Comparison of ENCODE assay signal across 11 cellular contexts in genomic region chr2:207121784-207122183, GRCh38. TPM values are rescaled to one million over a fixed set of nuclear protein-coding genes. Genes with fewer than 3 reads are reported as not detected.
DNase-seq lines count a peak whose midpoint lies in the region; TF ChIP-seq lines count a peak whose summit lies in the region.
"Had no signal": no experiment of that assay in that cellular context is flagged by ENCODE, and none has a peak within 500 bp of the region (broad histone marks: within the 10 kb centered on the region; RNA-seq: fewer than 3 reads in every experiment).

No MANE protein-coding gene starts in this region.

- H2BK15ac ChIP-seq in mesenchymal stem cell (ENCODE audit: low read depth, poor library complexity, severe bottlenecking): no peak overlapping the region

- peaks cover 16% of the 10 kb centered on the region for H3K4me1 ChIP-seq in mesenchymal stem cell (ENCODE audit: control insufficient read depth, insufficient read depth, low read depth, low read length)

- H3K27me3 ChIP-seq in AG04450 (ENCODE audit: control insufficient read depth, insufficient read depth, low read length) (no peaks in the 10 kb centered on the region), mesenchymal stem cell (ENCODE audit: control insufficient read depth in 1 of 2, insufficient read depth in 1 of 2, low read length in 2 of 2) (no peaks in the 10 kb centered on the region)
- H3K27me3 ChIP-seq: uterus had no signal

- no peak overlapping the region for H3K9ac ChIP-seq in mesenchymal stem cell (ENCODE audit: low read length)

- no peak overlapping the region for H2AFZ ChIP-seq in mesenchymal stem cell (ENCODE audit: low read depth, low read length)

- no peak overlapping the region for H2BK120ac ChIP-seq in mesenchymal stem cell (ENCODE audit: low read depth, low read length)

- H3K36me3 ChIP-seq in mesenchymal stem cell (ENCODE audit: control insufficient read depth in 1 of 2, insufficient read depth in 2 of 2, low read depth in 1 of 2, low read length in 2 of 2): peaks cover 12 to 53% of the 10 kb centered on the region in 2 experiments
- H3K36me3 ChIP-seq: uterus had no signal

- CTCF ChIA-PET in AG04450 (lab: Charles Lee): interaction anchor here (0.7 kb wide), 1 partner anchor 431 kb away, joined by 4 read pairs; no protein-coding TSS in a partner anchor

- POLR2A ChIA-PET in AG04450 (lab: Yijun Ruan, JAX): no interaction called here

- no peak overlapping the region for H2BK12ac ChIP-seq in mesenchymal stem cell (ENCODE audit: low read length in 2 of 2)

- H3K9me3 ChIP-seq in AG04450 (ENCODE audit: control insufficient read depth, insufficient read depth, low read length): peaks cover 2% of the 10 kb centered on the region; the same call in 1 of the 2 replicates
- no peaks in the 10 kb centered on the region for H3K9me3 ChIP-seq in mesenchymal stem cell (ENCODE audit: control insufficient read depth, low read length)
- H3K9me3 ChIP-seq: uterus had no signal

- H4K91ac ChIP-seq in mesenchymal stem cell (ENCODE audit: low read length): no peak overlapping the region

- DNase-seq in AG04450 (ENCODE audit: low read depth, low spot score) (peak; percentile 39), HT1080 (ENCODE audit: low read depth) (peak; percentile 89), coronary artery (ENCODE audit: low spot score) (no peak), mesenchymal stem cell (peak; percentile 85), NCI-H2107 treated with DMSO at 0.1 percent for 48 hours (lab: John Stamatoyannopoulos, UW; ENCODE audit: unreplicated experiment) (no peak), HT-29 (ENCODE audit: low spot score) (no peak), NCI-H1417 treated with DMSO at 0.1 percent for 48 hours (lab: John Stamatoyannopoulos, UW) (no peak), SK-N-DZ (ENCODE audit: low spot score) (no peak)
- DNase-seq: activated naive CD4-positive, alpha-beta T cell treated with anti-CD3 and anti-CD28 coated beads, Interleukin-2, amount 10 ng/mL, durations not matched to agents 7 days and 5 days; T1000; uterus had no signal

- H3K4me2 ChIP-seq in mesenchymal stem cell (ENCODE audit: low read length, poor library complexity, severe bottlenecking): no peak overlapping the region

- H3K79me1 ChIP-seq in mesenchymal stem cell (replicated peaks; ENCODE audit: low read length, poor library complexity, severe bottlenecking): peaks cover 10% of the 10 kb centered on the region

- WGBS in mesenchymal stem cell: 0% methylated on average over 1 of the region's 1 CpG

- TF ChIP-seq CTCF in AG04450 (IDR thresholded peaks at IDR 0.05; ENCODE audit: low read depth, low read length) (no peak), coronary artery (IDR thresholded peaks at IDR 0.05) (no peak)

- H3K23ac ChIP-seq in mesenchymal stem cell (ENCODE audit: low read length in 2 of 2): no peak overlapping the region

- H3K27ac ChIP-seq in AG04450 (ENCODE audit: low read depth, low read length) (peak overlapping the region; percentile 60), coronary artery (peak overlapping the region in 1 of 2 donors; percentile 59), mesenchymal stem cell (ENCODE audit: low read length, poor library complexity, severe bottlenecking) (peak overlapping the region; percentile 80)

- H2BK5ac ChIP-seq in mesenchymal stem cell (ENCODE audit: low read depth, low read length, poor library complexity, severe bottlenecking): no peak overlapping the region

- no peak overlapping the region for H4K8ac ChIP-seq in mesenchymal stem cell (ENCODE audit: low read length)

- H3K4me3 ChIP-seq in AG04450 (ENCODE audit: low read depth, low read length): no peak overlapping the region
- H3K4me3 ChIP-seq in coronary artery: peak overlapping the region; percentile 16
- H3K4me3 ChIP-seq in mesenchymal stem cell (ENCODE audit: insufficient read depth in 1 of 2, low read depth in 1 of 2, low read length in 2 of 2): peak overlapping the region in 1 of 2 experiments; percentile 12
- H3K4me3 ChIP-seq: uterus had no signal

- H3K4ac ChIP-seq in mesenchymal stem cell (ENCODE audit: low read depth in 1 of 2, low read length in 2 of 2): no peak overlapping the region

- H3K14ac ChIP-seq in mesenchymal stem cell (ENCODE audit: low read length in 2 of 2): no peak overlapping the region

- H3K18ac ChIP-seq in mesenchymal stem cell (ENCODE audit: low read depth in 1 of 2, low read length in 2 of 2): peak overlapping the region in 1 of 2 experiments; percentile 23

- H2AK5ac ChIP-seq in mesenchymal stem cell (ENCODE audit: low read length, severe bottlenecking): no peak overlapping the region

RNA-seq across cellular contexts. Expression of gene KLF7, which starts 44.0 kb away (rescaled TPM):
- 22.1 and 22.4 TPM in 2 replicates for polyA plus RNA-seq in AG04450 (2011; rRNA removed)
- 74.8 and 110 TPM in 2 replicates for polyA minus RNA-seq in AG04450 (2011; rRNA and poly(A)+ RNA removed)
- 16.5 and 28.9 TPM in 2 replicates for total RNA-seq in HT1080 (2014; rRNA removed; shearing (Covaris generic))
- polyA plus RNA-seq in HT1080 (2015; cell fraction: cytosol; rRNA removed): 14.4 and 21.1 TPM in 2 replicates
- polyA plus RNA-seq in HT1080 (2015; cell fraction: nucleus; rRNA removed): 29.1 and 41.6 TPM in 2 replicates
- 31.0 TPM for polyA plus RNA-seq in mesenchymal stem cell (2013, experiment 1 of 2)
- 28.9 TPM for polyA plus RNA-seq in mesenchymal stem cell (2013, experiment 2 of 2)
- total RNA-seq in HT-29 (2014; rRNA removed; shearing (Covaris generic)): 0.03 TPM in 1 of 2 replicates, not detected in the other
- polyA plus RNA-seq in SK-N-DZ (2014; cell fraction: cytosol; rRNA removed): 18.2 and 23.0 TPM in 2 replicates
- 9.6 and 24.4 TPM in 2 replicates for polyA plus RNA-seq in SK-N-DZ (2014; cell fraction: nucleus; rRNA removed)

Comparison
In these comparisons a context has a peak if more than half of its experiments do, and no peak if none do; other contexts are left out.
1. DNase-seq: peak in AG04450 (single experiment), HT1080 (single experiment) and mesenchymal stem cell (single experiment); none in coronary artery (single experiment), NCI-H2107 treated with DMSO at 0.1 percent for 48 hours (single experiment), HT-29 (single experiment), NCI-H1417 treated with DMSO at 0.1 percent for 48 hours (single experiment) and SK-N-DZ (single experiment).
2. RNA of gene KLF7, which starts 44.0 kb away (total RNA-seq): 16.5 to 28.9 TPM in HT1080; 0.03 TPM in HT-29; every median in the first group is over 10 times any median in the second.